Comparison of ENCODE assay signal across 24 cellular contexts in the genomic region with DNA sequence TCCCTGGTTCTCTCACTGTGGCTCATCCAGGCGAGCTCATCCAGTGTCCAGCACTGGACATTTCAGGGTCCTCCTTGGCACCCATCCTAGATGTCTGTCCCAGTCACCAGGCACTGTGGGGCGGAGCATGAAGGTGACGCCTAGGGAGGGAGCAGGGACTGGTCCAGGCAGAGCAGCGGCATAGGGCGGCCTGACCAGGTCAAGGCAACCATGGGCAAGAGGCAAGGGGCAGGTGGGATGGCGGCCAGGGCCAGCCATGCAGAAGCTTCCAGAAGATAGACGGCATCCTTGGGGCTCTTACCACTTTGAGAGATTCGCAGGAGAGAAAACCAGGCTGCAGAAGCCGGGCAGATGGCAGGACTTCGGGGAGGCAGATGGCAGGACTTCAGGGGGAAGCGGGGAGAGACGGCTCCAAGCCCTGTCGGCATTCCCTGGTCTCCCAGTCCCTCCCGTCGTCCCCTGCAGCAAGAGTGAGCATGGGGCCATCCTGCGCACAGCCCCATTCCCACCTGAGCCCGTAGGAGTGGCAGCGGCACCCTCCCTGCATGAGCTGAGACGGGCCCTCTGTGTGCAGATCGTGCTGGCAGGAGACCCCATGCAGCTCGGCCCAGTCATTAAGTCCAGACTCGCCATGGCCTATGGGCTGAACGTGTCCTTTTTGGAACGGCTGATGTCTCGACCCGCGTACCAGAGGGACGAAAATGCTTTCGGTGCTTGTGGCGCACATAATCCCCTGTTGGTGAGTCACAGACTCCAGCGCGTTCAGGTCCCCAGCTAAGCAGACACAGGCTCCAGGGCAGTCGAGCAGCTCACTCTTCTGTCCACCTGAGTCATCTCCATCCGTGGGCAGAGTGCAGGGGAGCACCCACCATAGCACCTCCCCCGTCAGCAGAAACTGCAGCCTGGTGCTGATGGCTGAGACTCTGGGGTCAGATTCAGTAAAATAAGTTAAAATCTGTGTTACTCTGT. TPM values are rescaled to one million over a fixed set of nuclear protein-coding genes. Genes with fewer than 3 reads are reported as not detected.
DNase-seq lines count a peak whose midpoint lies in the region; TF ChIP-seq lines count a peak whose summit lies in the region.
"Had no signal": no experiment of that assay in that cellular context is flagged by ENCODE, and none has a peak within 500 bp of the region (broad histone marks: within the 10 kb centered on the region; RNA-seq: fewer than 3 reads in every experiment).

No MANE protein-coding gene starts in this region.

- H3K27ac Mint-ChIP-seq in activated naive CD4-positive, alpha-beta T cell treated with anti-CD3 and anti-CD28 coated beads for 36 hours = no peak overlapping the region
- H3K27ac Mint-ChIP-seq: activated naive CD4-positive, alpha-beta T cell treated with anti-CD3 and anti-CD28 coated beads, Interleukin-2, amount 50 U/mL, for 72 hours; GM23338; nephron progenitor cell had no signal

- H3K27me3 Mint-ChIP-seq in activated naive CD4-positive, alpha-beta T cell treated with anti-CD3 and anti-CD28 coated beads for 36 hours (ENCODE audit: low read depth) = no peaks in the 10 kb centered on the region

- H3K4me3 ChIP-seq in epithelial cell of esophagus (ENCODE audit: low read length) (no peak overlapping the region), suprapubic skin (no peak overlapping the region)
- H3K4me3 ChIP-seq: dorsolateral prefrontal cortex, GM23338, psoas muscle had no signal

- CTCF ChIA-PET in activated naive CD4-positive, alpha-beta T cell treated with anti-CD3 and anti-CD28 coated beads for 36 hours (lab: Charles Lee) = interaction anchor here (0.6 to 4.2 kb wide), 3 partner anchors 9 to 61 kb away, joined by 3 to 19 read pairs (median 15); no protein-coding TSS in a partner anchor

- TF ChIP-seq EP300 in suprapubic skin (IDR thresholded peaks at IDR 0.05) = no peak

- no peak overlapping the region for H3K4me3 Mint-ChIP-seq in activated naive CD4-positive, alpha-beta T cell treated with anti-CD3 and anti-CD28 coated beads for 36 hours
- H3K4me3 Mint-ChIP-seq: activated T-cell treated with anti-CD3 and anti-CD28 coated beads, Interleukin-2, amount 50 U/mL, for 4 hours; GM23338; nephron progenitor cell had no signal

- TF ChIP-seq POLR2A in suprapubic skin (IDR thresholded peaks at IDR 0.05) = no peak

- H3K9me3 ChIP-seq in suprapubic skin = no peaks in the 10 kb centered on the region
- H3K9me3 ChIP-seq: psoas muscle had no signal

- intact Hi-C loops in activated naive CD4-positive, alpha-beta T cell treated with anti-CD3 and anti-CD28 coated beads for 36 hours (cut with micrococcal nuclease) = no loop called here

- no peak for TF ChIP-seq CTCF in epithelial cell of esophagus (IDR thresholded peaks at IDR 0.05; ENCODE audit: insufficient read depth, low read depth, low read length, missing control alignments)
- no peak for TF ChIP-seq CTCF in suprapubic skin (IDR thresholded peaks at IDR 0.05)

- DNase-seq in HK-2 (ENCODE audit: unreplicated experiment) (peak; percentile 54), RKO (ENCODE audit: low spot score) (peak; percentile 11), epithelial cell of esophagus (ENCODE audit: low read depth) (peak; percentile 22), suprapubic skin (ENCODE audit: low spot score in 2 of 2) (peak; percentile 45 to 76), NCI-H1048 (lab: John Stamatoyannopoulos, UW) (no peak)
- no peak for DNase-seq in activated naive CD4-positive, alpha-beta T cell (lab: John Stamatoyannopoulos, UW)
- no peak for DNase-seq in activated naive CD4-positive, alpha-beta T cell treated with anti-CD3 and anti-CD28 coated beads for 36 hours
- DNase-seq: activated CD4-positive, alpha-beta T cell treated with anti-CD3 and anti-CD28 coated beads, Interleukin-2, amount 50 U/mL, for 4 hours; activated T-cell treated with anti-CD3 and anti-CD28 coated beads, Interleukin-2, amount 50 U/mL, for 4 hours; AML-193; foreskin melanocyte; left colon; NCI-H2081; NCI-H526; nephron progenitor cell; psoas muscle; SHP77 treated with DMSO at 0.1 percent for 48 hours; stimulated activated CD8-positive, alpha-beta memory T cell treated with anti-CD3 and anti-CD28 coated beads, Interleukin-4, amount 100 ng/mL, for 48 hours; T-helper 1 cell had no signal

- WGBS in suprapubic skin = 89% methylated on average over 25 of the region's 35 CpGs

- H3K27me3 ChIP-seq in suprapubic skin = no peaks in the 10 kb centered on the region
- H3K27me3 ChIP-seq: dorsolateral prefrontal cortex had no signal

- no peak overlapping the region for H3K27ac ChIP-seq in suprapubic skin
- H3K27ac ChIP-seq: epithelial cell of prostate, KMS-11, psoas muscle had no signal

- peaks cover 2% of the 10 kb centered on the region for H3K4me1 ChIP-seq in suprapubic skin
- H3K4me1 ChIP-seq: psoas muscle had no signal

- no peaks in the 10 kb centered on the region for H3K36me3 Mint-ChIP-seq in activated naive CD4-positive, alpha-beta T cell treated with anti-CD3 and anti-CD28 coated beads for 36 hours (ENCODE audit: low read depth)
- H3K36me3 Mint-ChIP-seq: activated naive CD4-positive, alpha-beta T cell treated with anti-CD3 and anti-CD28 coated beads, Interleukin-2, amount 50 U/mL, for 72 hours had no signal

- no peaks in the 10 kb centered on the region for H3K9me3 Mint-ChIP-seq in activated naive CD4-positive, alpha-beta T cell treated with anti-CD3 and anti-CD28 coated beads for 36 hours
- H3K9me3 Mint-ChIP-seq: activated naive CD4-positive, alpha-beta T cell treated with anti-CD3 and anti-CD28 coated beads, Interleukin-2, amount 50 U/mL, for 72 hours; activated T-cell treated with anti-CD3 and anti-CD28 coated beads, Interleukin-2, amount 50 U/mL, for 4 hours; GM23338; nephron progenitor cell had no signal

- H3K4me1 Mint-ChIP-seq in activated naive CD4-positive, alpha-beta T cell treated with anti-CD3 and anti-CD28 coated beads for 36 hours (ENCODE audit: low read depth) = no peaks in the 10 kb centered on the region

- no peaks in the 10 kb centered on the region for H3K36me3 ChIP-seq in suprapubic skin

RNA-seq across cellular contexts. Expression of gene PANX2, which starts 20.1 kb away (rescaled TPM):
- 1 to 10 TPM; 1.2 to 2.8 (median 2.2) TPM for total RNA-seq in suprapubic skin
- total RNA-seq in activated naive CD4-positive, alpha-beta T cell treated with anti-CD3 and anti-CD28 coated beads for 36 hours = 1 to 10 TPM; 1.2 to 1.7 TPM

RNA-seq across cellular contexts. Expression of gene TRABD, which starts 35.3 kb away (rescaled TPM):
- 10 to 100 TPM; 35.7 to 78.2 (median 39.1) TPM for total RNA-seq in suprapubic skin
- total RNA-seq in activated naive CD4-positive, alpha-beta T cell treated with anti-CD3 and anti-CD28 coated beads for 36 hours = 10 to 100 TPM; 61.0 to 62.8 TPM

RNA-seq across cellular contexts. Expression of gene SELENOO, which starts 50.4 kb away (rescaled TPM):
- total RNA-seq in suprapubic skin = 10 to 100 TPM; 27.4 to 66.1 (median 36.1) TPM
- 10 to 100 TPM; 16.5 to 16.7 TPM for total RNA-seq in activated naive CD4-positive, alpha-beta T cell treated with anti-CD3 and anti-CD28 coated beads for 36 hours

Comparison
In these comparisons a context has a peak if more than half of its experiments do, and no peak if none do; other contexts are left out.
1. DNase-seq: peak in HK-2 (single experiment), RKO (single experiment), epithelial cell of esophagus (single experiment) and suprapubic skin (2 of 2); none in activated naive CD4-positive, alpha-beta T cell (0 of 4), activated naive CD4-positive, alpha-beta T cell treated with anti-CD3 and anti-CD28 coated beads for 36 hours (single experiment) and NCI-H1048 (single experiment).